ENCODE assay signal across 8 cellular contexts in genomic region chr7:44606341-44607140, GRCh38. TPM values are rescaled to one million over a fixed set of nuclear protein-coding genes. Genes with fewer than 3 reads are reported as not detected.
DNase-seq lines count a peak whose midpoint lies in the region; ATAC-seq and TF ChIP-seq lines count a peak whose summit lies in the region.

Gene OGDH, plus strand, starts transcription at chr7:44606627. Its CDS starts 17,717 bp downstream, at chr7:44624344.

- peak within 1 kb of the TSS; percentile 94 for H3K9ac ChIP-seq in H9 (ENCODE audit: extremely low read depth, insufficient read length, low read length)

- H3K9me3 ChIP-seq in H9 (ENCODE audit: control insufficient read depth, low read depth, low read length): no peaks in the 10 kb centered on the region
- H3K9me3 ChIP-seq in MG63: no peaks in the 10 kb centered on the region

- no peak within 1 kb of the TSS for H4K91ac ChIP-seq in H9 (ENCODE audit: insufficient read length, low read depth, low read length)

- H3K56ac ChIP-seq in H9 (ENCODE audit: insufficient read length, low read depth, low read length): no peak within 1 kb of the TSS

- no peak within 1 kb of the TSS for H2BK15ac ChIP-seq in H9 (ENCODE audit: low read depth, low read length)

- no peak within 1 kb of the TSS for H3T11ph ChIP-seq in H9 (ENCODE audit: low read length)

- H2BK5ac ChIP-seq in H9 (ENCODE audit: insufficient read length, low read length): no peak within 1 kb of the TSS

- no peaks in the 10 kb centered on the region; a peak in 1 of 5 replicates for H3K9me3 Mint-ChIP-seq in H9
- H3K9me3 Mint-ChIP-seq in nephron progenitor cell: no peaks in the 10 kb centered on the region
- no peaks in the 10 kb centered on the region for H3K9me3 Mint-ChIP-seq in stimulated activated naive CD8-positive, alpha-beta T cell treated with anti-CD3 and anti-CD28 coated beads, Interleukin-15, amount 100 ng/mL, for 72 hours

- no peak within 1 kb of the TSS for H2BK12ac ChIP-seq in H9 (ENCODE audit: insufficient read length, low read depth, low read length)

- no peaks in the 10 kb centered on the region; the same call in 1 of the 2 replicates for H3K4me1 ChIP-seq in H9 (ENCODE audit: insufficient read depth, low read length)

- peak within 1 kb of the TSS; percentile 84 for H3K14ac ChIP-seq in H9 (ENCODE audit: insufficient read depth, low read length)

- H4K5ac ChIP-seq in H9 (ENCODE audit: insufficient read length, low read depth, low read length): no peak within 1 kb of the TSS

- no peak within 1 kb of the TSS for H3K23ac ChIP-seq in H9 (ENCODE audit: insufficient read length, low read depth, low read length)

- H3K4me3 ChIP-seq in MG63: peak within 1 kb of the TSS; percentile 99
- H3K4me3 ChIP-seq in fibroblast of the aortic adventitia (ENCODE audit: low read depth, low read length): peak within 1 kb of the TSS; percentile 98

- peaks cover 20% of the 10 kb centered on the region; the same call in 1 of the 2 replicates for H3K79me2 ChIP-seq in H9 (ENCODE audit: insufficient read depth, low read length)

- H2AK5ac ChIP-seq in H9 (ENCODE audit: insufficient read length, low read length): no peak within 1 kb of the TSS

- H3K18ac ChIP-seq in H9 (ENCODE audit: insufficient read length, low read depth, low read length): peak within 1 kb of the TSS; percentile 84

- peak within 1 kb of the TSS; percentile 98 to 99 (median 99) for H3K27ac Mint-ChIP-seq in H9
- peak within 1 kb of the TSS; percentile 100 for H3K27ac Mint-ChIP-seq in nephron progenitor cell
- peak within 1 kb of the TSS; percentile 97 to 99 for H3K27ac Mint-ChIP-seq in stimulated activated naive CD8-positive, alpha-beta T cell treated with anti-CD3 and anti-CD28 coated beads, Interleukin-15, amount 100 ng/mL, for 72 hours

- H2BK20ac ChIP-seq in H9 (ENCODE audit: low read depth, low read length, poor library complexity, severe bottlenecking): no peak within 1 kb of the TSS

- H3K27me3 ChIP-seq in H9 (ENCODE audit: insufficient read depth, low read length): no peaks in the 10 kb centered on the region
- H3K27me3 ChIP-seq in MG63: no peaks in the 10 kb centered on the region

- DNase-seq in ELR (ENCODE audit: low read depth) (peak; percentile 100), H9 (peak; percentile 97), MG63 (peak; percentile 98), SHP77 treated with DMSO at 0.1 percent for 48 hours (lab: John Stamatoyannopoulos, UW) (peak; percentile 99), fibroblast of the aortic adventitia (ENCODE audit: low read depth) (peak; percentile 99), nephron progenitor cell (peak; percentile 99)
- peak; percentile 100 for DNase-seq in activated effector memory CD4-positive, alpha-beta T cell treated with anti-CD3 and anti-CD28 coated beads, Interleukin-2, amount 50 U/mL, for 16 hours
- peak; percentile 99 to 100 for DNase-seq in stimulated activated naive CD8-positive, alpha-beta T cell treated with anti-CD3 and anti-CD28 coated beads, Interleukin-15, amount 100 ng/mL, for 72 hours

- peak within 1 kb of the TSS; percentile 98 for H3K4me2 ChIP-seq in H9 (ENCODE audit: insufficient read depth, insufficient read length, low read length)

- H2AFZ ChIP-seq in H9 (ENCODE audit: low read length): no peak within 1 kb of the TSS

- ATAC-seq in stimulated activated naive CD8-positive, alpha-beta T cell treated with anti-CD3 and anti-CD28 coated beads, Interleukin-15, amount 100 ng/mL, for 72 hours: peak; percentile 97

- peaks cover 4 to 11% (median 10%) of the 10 kb centered on the region in 3 experiments for H3K36me3 Mint-ChIP-seq in H9 (ENCODE audit: insufficient read depth in 1 of 3, low read depth in 3 of 3)
- H3K36me3 Mint-ChIP-seq in nephron progenitor cell (ENCODE audit: low read depth): peaks cover 24% of the 10 kb centered on the region

- no peak within 1 kb of the TSS; the same call in 1 of the 2 replicates for H3K4ac ChIP-seq in H9 (ENCODE audit: low read depth, low read length)

- H3K27me3 Mint-ChIP-seq in H9 (ENCODE audit: low read depth) (peaks cover 2% of the 10 kb centered on the region; the same call in 1 of the 2 replicates), nephron progenitor cell (ENCODE audit: low read depth, poor library complexity) (peaks cover 30% of the 10 kb centered on the region)
- H3K27me3 Mint-ChIP-seq in stimulated activated naive CD8-positive, alpha-beta T cell treated with anti-CD3 and anti-CD28 coated beads, Interleukin-15, amount 100 ng/mL, for 72 hours: no peaks in the 10 kb centered on the region

- H2BK120ac ChIP-seq in H9 (ENCODE audit: low read depth, low read length, poor library complexity, severe bottlenecking): no peak within 1 kb of the TSS

- peaks cover 7% of the 10 kb centered on the region for H3K36me3 ChIP-seq in MG63

- peak within 1 kb of the TSS; percentile 42 for H3K27ac ChIP-seq in H9 (ENCODE audit: insufficient read length, low read depth, low read length)

- peak within 1 kb of the TSS; percentile 91 to 94 for H3K4me3 Mint-ChIP-seq in H9
- H3K4me3 Mint-ChIP-seq in nephron progenitor cell: peak within 1 kb of the TSS; percentile 95
- peak within 1 kb of the TSS; percentile 95 to 99 for H3K4me3 Mint-ChIP-seq in stimulated activated naive CD8-positive, alpha-beta T cell treated with anti-CD3 and anti-CD28 coated beads, Interleukin-15, amount 100 ng/mL, for 72 hours

- no peak within 1 kb of the TSS for H4K8ac ChIP-seq in H9 (replicated peaks; ENCODE audit: insufficient read length, low read depth, low read length)

- peaks cover 9 to 19% of the 10 kb centered on the region in 2 experiments for H3K4me1 Mint-ChIP-seq in H9
- H3K4me1 Mint-ChIP-seq in nephron progenitor cell: peaks cover 32% of the 10 kb centered on the region
- H3K4me1 Mint-ChIP-seq in stimulated activated naive CD8-positive, alpha-beta T cell treated with anti-CD3 and anti-CD28 coated beads, Interleukin-15, amount 100 ng/mL, for 72 hours: peaks cover 55% of the 10 kb centered on the region

- H4K20me1 ChIP-seq in H9 (ENCODE audit: control insufficient read depth, insufficient read depth, insufficient read length): no peaks in the 10 kb centered on the region

- WGBS in H9 (ENCODE audit: extremely low coverage, insufficient read length, low lambda C conversion rate): no CpG with 5 or more reads among the region's 93 CpGs

- TF ChIP-seq CTCF in H9 (conservative IDR thresholded peaks at IDR 0.05) (no peak), fibroblast of the aortic adventitia (IDR thresholded peaks at IDR 0.05; ENCODE audit: insufficient read depth, low read length) (no peak), nephron progenitor cell (IDR thresholded peaks at IDR 0.05) (no peak)

- peaks cover 3% of the 10 kb centered on the region for H3K79me1 ChIP-seq in H9 (ENCODE audit: insufficient read depth, low read depth, low read length, poor library complexity, severe bottlenecking)

- peaks cover 4% of the 10 kb centered on the region for H3K23me2 ChIP-seq in H9 (ENCODE audit: insufficient read length, low read depth, low read length, poor library complexity, severe bottlenecking)

RNA-seq across cellular contexts. Expression of gene OGDH, which starts in this region (rescaled TPM):
- total RNA-seq in H9 (2021) (75.3 and 77.3 TPM in 2 replicates), fibroblast of the aortic adventitia (ENCODE audit: low replicate concordance) (26.2 and 85.6 TPM in 2 replicates)
- 31.6 and 54.0 TPM in 2 replicates for total RNA-seq in MG63 (2014; rRNA removed; shearing (Covaris generic); ENCODE audit: low replicate concordance)

Comparison
In these comparisons a context has a peak if more than half of its experiments do, and no peak if none do; other contexts are left out.
1. Peak in every context shown above with its lines: DNase-seq, ATAC-seq, H3K4me3 ChIP-seq and H3K27ac ChIP-seq.